ENCODE assay signal across 27 cellular contexts in genomic region chr4:153919667-153920066, GRCh38.
"Had no signal": no experiment of that assay in that cellular context is flagged by ENCODE, and none has a peak within 500 bp of the region (broad histone marks: within the 10 kb centered on the region; RNA-seq: fewer than 3 reads in every experiment).

No MANE protein-coding gene starts in this region.

- H3K4me3 ChIP-seq: body of pancreas, neural progenitor cell, psoas muscle, spleen, thoracic aorta, uterus had no signal

- H3K27me3 ChIP-seq: body of pancreas, neural progenitor cell, spleen, uterus had no signal

- ATAC-seq: activated naive CD4-positive, alpha-beta T cell treated with anti-CD3 and anti-CD28 coated beads, Interleukin-2, amount 50 U/mL, for 72 hours; activated T-cell treated with anti-CD3 and anti-CD28 coated beads, Interleukin-2, amount 50 U/mL, for 72 hours; body of pancreas; effector memory CD8-positive, alpha-beta T cell; left colon; naive thymus-derived CD8-positive, alpha-beta T cell; psoas muscle had no signal

- H3K9me3 ChIP-seq: body of pancreas, psoas muscle, spleen, thoracic aorta, uterus had no signal

- H3K36me3 ChIP-seq: neural progenitor cell, spleen, thoracic aorta, uterus had no signal

- DNase-seq: activated CD4-positive, alpha-beta T cell treated with anti-CD3 and anti-CD28 coated beads for 4 hours; activated CD4-positive, alpha-beta T cell treated with anti-CD3 and anti-CD28 coated beads, Interleukin-2, amount 50 U/mL, for 4 hours; activated naive CD4-positive, alpha-beta T cell; activated T-cell treated with anti-CD3 and anti-CD28 coated beads for 4 hours; activated T-cell treated with anti-CD3 and anti-CD28 coated beads, Interleukin-2, amount 50 U/mL, for 72 hours; aorta; body of pancreas; cortex of kidney; effector memory CD8-positive, alpha-beta T cell; head of caudate nucleus; hippocampal formation; left colon; naive thymus-derived CD8-positive, alpha-beta T cell; occipital lobe; psoas muscle; spleen; stimulated activated CD4-positive, alpha-beta T cell treated with anti-CD3 and anti-CD28 coated beads, Interleukin-2, amount 100 ng/mL, for 48 hours; stimulated activated naive CD4-positive, alpha-beta T cell treated with Interleukin-2 at 50 U/mL for 16 hours; T-helper 1 cell; uterus had no signal

- FAIRE-seq: keratinocyte, TTC549 had no signal

- H3K27ac ChIP-seq: body of pancreas, neural progenitor cell, parathyroid adenoma, psoas muscle, spleen, thoracic aorta, uterus, VCaP had no signal

- H3K4me1 ChIP-seq: body of pancreas, parathyroid adenoma, psoas muscle, spleen, uterus had no signal
